8 cellular contexts compared by ENCODE assay signal in the genomic region with DNA sequence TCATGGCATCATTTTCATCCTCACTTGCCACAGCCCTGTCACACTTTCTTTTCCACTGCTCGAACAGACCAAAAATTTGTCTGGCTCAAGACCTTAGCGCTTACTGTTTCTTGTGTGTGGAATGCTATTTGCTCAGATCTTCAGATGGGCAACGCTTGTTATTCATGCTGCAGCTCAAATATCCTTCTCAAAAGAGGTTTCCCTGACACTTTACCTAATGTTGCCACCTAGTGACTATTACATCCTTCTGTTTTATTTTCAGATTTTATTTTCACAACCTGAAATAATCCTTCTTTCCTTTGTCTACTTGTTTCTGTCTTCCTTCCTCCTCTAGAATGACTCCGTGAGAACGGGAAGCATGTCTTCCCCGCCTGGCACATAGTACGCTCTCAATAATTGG. TPM values are rescaled to one million over a fixed set of nuclear protein-coding genes. Genes with fewer than 3 reads are reported as not detected.
DNase-seq lines count a peak whose midpoint lies in the region; ATAC-seq, FAIRE-seq and TF ChIP-seq lines count a peak whose summit lies in the region.

No MANE protein-coding gene starts in this region.

- peaks cover 17% of the 10 kb centered on the region for H3K4me1 ChIP-seq in RWPE2 (ENCODE audit: insufficient read depth, poor library complexity, severe bottlenecking)

- peak; percentile 86 for FAIRE-seq in GM19239 (lab: Jason Lieb, UNC)

- peaks cover 0 to 3% of the 10 kb centered on the region in 2 donors for H3K36me3 Mint-ChIP-seq in CD14-positive monocyte

- no peak overlapping the region for H3K27ac ChIP-seq in RWPE2 (ENCODE audit: poor library complexity, severe bottlenecking)

- H3K4me1 Mint-ChIP-seq in CD14-positive monocyte = peaks cover 58% of the 10 kb centered on the region

- H3K36me3 ChIP-seq in RWPE2 (ENCODE audit: low read depth) = no peaks in the 10 kb centered on the region

- peaks cover 0 to 1% (median 0%) of the 10 kb centered on the region in 3 donors for H3K27me3 Mint-ChIP-seq in CD14-positive monocyte (ENCODE audit: low read depth in 3 of 3)

- H3K4me3 ChIP-seq in RWPE2 (ENCODE audit: severe bottlenecking) = no peak overlapping the region

- DNase-seq in CD14-positive monocyte (ENCODE audit: low spot score) (no peak), GM19239 (ENCODE audit: insufficient read length, low spot score) (no peak), RWPE2 (ENCODE audit: low spot score) (no peak), glomerular visceral epithelial cell (ENCODE audit: extremely low spot score) (peak; percentile 40)
- no peak for DNase-seq in activated effector memory CD4-positive, alpha-beta T cell treated with Interleukin-2 at 50 U/mL for 16 hours

- H3K27ac Mint-ChIP-seq in CD14-positive monocyte = peak overlapping the region in 6 of 7 donors; percentile 2 to 38 (median 24)

- peaks cover 0 to 2% (median 0%) of the 10 kb centered on the region in 7 donors for H3K9me3 Mint-ChIP-seq in CD14-positive monocyte

- TF ChIP-seq CTCF in CD14-positive monocyte (IDR thresholded peaks at IDR 0.05) = no peak
- TF ChIP-seq CTCF in RWPE2 (IDR thresholded peaks at IDR 0.05; ENCODE audit: poor library complexity, severe bottlenecking) = peak; percentile 72

- no peaks in the 10 kb centered on the region for H3K9me3 ChIP-seq in RWPE2 (ENCODE audit: severe bottlenecking)

- ATAC-seq in RWPE2 (ENCODE audit: low read depth) (0 out of 3 replicates have a peak, but pooled peaks have one; percentile 14), HG03108 (IDR thresholded peaks at IDR 0.05; ENCODE audit: unreplicated experiment) (no peak), GM21515 (IDR thresholded peaks at IDR 0.05; ENCODE audit: unreplicated experiment) (no peak), GM18868 (IDR thresholded peaks at IDR 0.05; ENCODE audit: unreplicated experiment) (no peak)

- peak overlapping the region in 1 of 2 donors; percentile 57 for H3K4me3 Mint-ChIP-seq in CD14-positive monocyte

- intact Hi-C loops in CD14-positive monocyte (cut with micrococcal nuclease) = no loop called here

- H3K27me3 ChIP-seq in RWPE2 (ENCODE audit: insufficient read depth, poor library complexity, severe bottlenecking) = no peaks in the 10 kb centered on the region

RNA-seq across cellular contexts. Expression of a gene that starts 5.6 kb away (rescaled TPM):
- 10 to 100 TPM in 1 of 2 donors, 1 to 10 TPM in 1; 9.0 to 14.1 TPM for polyA plus RNA-seq in CD14-positive monocyte
